In genomic region chr5:35924950-35925722, GRCh38 we compare ENCODE assay signal across 8 cellular contexts. TPM values are rescaled to one million over a fixed set of nuclear protein-coding genes. Genes with fewer than 3 reads are reported as not detected.
DNase-seq lines count a peak whose midpoint lies in the region; ATAC-seq, FAIRE-seq and TF ChIP-seq lines count a peak whose summit lies in the region.

No MANE protein-coding gene starts in this region.

- H3K9me1 ChIP-seq in keratinocyte (ENCODE audit: control insufficient read depth, extremely low read depth, insufficient read depth, low read length) = no peaks in the 10 kb centered on the region

- 0 out of 2 replicates have a peak overlapping the region, but pooled peaks have one; percentile 14 for H3K4me3 Mint-ChIP-seq in WTC11

- peak; percentile 89 for ATAC-seq in GM21576 (IDR thresholded peaks at IDR 0.05; ENCODE audit: unreplicated experiment)
- peak; percentile 85 for ATAC-seq in WTC11

- in situ Hi-C loops in T47D (cut with HindIII; ENCODE audit: low pct_unique_long_range_greater_than_20kb, low sequenced_read_pairs) = no loop called here

- peaks cover 10% of the 10 kb centered on the region for H3K4me1 Mint-ChIP-seq in WTC11

- H3K36me3 Mint-ChIP-seq in WTC11 = no peaks in the 10 kb centered on the region

- H3K9ac ChIP-seq in keratinocyte (ENCODE audit: control insufficient read depth, extremely low read depth, insufficient read depth, low read length) = no peak overlapping the region

- peak overlapping the region; percentile 22 for H3K4me2 ChIP-seq in keratinocyte (ENCODE audit: control insufficient read depth, extremely low read depth, insufficient read depth, low read depth, low read length)

- H3K9me3 Mint-ChIP-seq in WTC11 = peaks cover 4% of the 10 kb centered on the region; the same call in 1 of the 2 replicates

- POLR2A ChIA-PET in WTC11 (lab: Charles Lee) = no interaction called here

- H3K4me3 ChIP-seq in keratinocyte (ENCODE audit: control insufficient read depth in 2 of 3, extremely low read depth in 1 of 3, insufficient read depth in 2 of 3, low read depth in 1 of 3, low read length in 3 of 3) = no peak overlapping the region

- H3K4me1 ChIP-seq in keratinocyte (ENCODE audit: control insufficient read depth, extremely low read depth, insufficient read depth, low read length) = peaks cover 10% of the 10 kb centered on the region

- H3K27me3 Mint-ChIP-seq in WTC11 (ENCODE audit: low read depth) = peaks cover 83% of the 10 kb centered on the region

- no peak overlapping the region for H3K27ac Mint-ChIP-seq in WTC11

- CTCF ChIA-PET in WTC11 (lab: Charles Lee) = interaction anchor here (0.6 to 3.3 kb wide), 24 partner anchors 9 to 489 kb away, joined by 3 to 52 read pairs (median 4); partner anchors contain the start of genes CAPSL, SPEF2 and UGT3A1

- no peak; the same call in 1 of the 2 replicates for TF ChIP-seq CTCF in WTC11 (IDR thresholded peaks at IDR 0.05)
- TF ChIP-seq CTCF in keratinocyte (optimal IDR thresholded peaks at IDR 0.05 in 1 of 3, IDR thresholded peaks at IDR 0.05 in 1 of 3, conservative IDR thresholded peaks at IDR 0.05 in 1 of 3; ENCODE audit: extremely low read depth in 1 of 3, insufficient read depth in 2 of 3, low read length in 3 of 3) = peak; percentile 80 to 99 (median 88)

- no peaks in the 10 kb centered on the region for H3K36me3 ChIP-seq in keratinocyte (ENCODE audit: control insufficient read depth in 2 of 2, extremely low read depth in 1 of 2, insufficient read depth in 2 of 2, low read length in 2 of 2)

- dilution Hi-C loops in keratinocyte (cut with MboI; ENCODE audit: extremely low pct_ligation_motif_present, low sequenced_read_pairs) = no loop called here

- no peaks in the 10 kb centered on the region for H4K20me1 ChIP-seq in keratinocyte (ENCODE audit: control insufficient read depth, extremely low read depth, insufficient read depth, low read length)

- no peak overlapping the region for H3K27ac ChIP-seq in keratinocyte (ENCODE audit: control insufficient read depth, insufficient read depth, low read length)

- no peaks in the 10 kb centered on the region for H3K9me3 ChIP-seq in keratinocyte (ENCODE audit: control insufficient read depth, low read depth, low read length)

- H2AFZ ChIP-seq in keratinocyte (ENCODE audit: control insufficient read depth, low read length) = peak overlapping the region; percentile 76

- DNase-seq in DMS114 treated with DMSO at 0.1 percent for 48 hours (lab: John Stamatoyannopoulos, UW; ENCODE audit: unreplicated experiment) (peak; percentile 24), NAMALWA (ENCODE audit: low spot score) (peak; percentile 63), WTC11 (ENCODE audit: low spot score) (peak; percentile 77), T47D (ENCODE audit: low read depth in 1 of 2, low spot score in 1 of 2) (peak; percentile 52 to 84), keratinocyte (ENCODE audit: low read depth, low spot score) (no peak), NCI-H510A treated with DMSO at 0.1 percent for 48 hours (lab: John Stamatoyannopoulos, UW) (no peak)
- DNase-seq in stimulated activated CD4-positive, alpha-beta T cell treated with anti-CD3 and anti-CD28 coated beads, Interleukin-2, amount 100 ng/mL, for 24 hours = peak; percentile 86 to 88

- peak; percentile 62 for FAIRE-seq in keratinocyte (lab: Jason Lieb, UNC)

- H3K27me3 ChIP-seq in keratinocyte (ENCODE audit: control insufficient read depth, extremely low read depth, insufficient read depth, low read length) = peaks cover 5% of the 10 kb centered on the region

- no peaks in the 10 kb centered on the region for H3K79me2 ChIP-seq in keratinocyte (ENCODE audit: control insufficient read depth, insufficient read depth, low read length)

TF ChIP-seq in WTC11, 78 proteins besides CTCF, POLR2A, EP300 and RAD21 (continues in another document):
- TF ChIP-seq NFE2L1 (CRISPR knock-in tag; IDR thresholded peaks at IDR 0.05) (0 out of 2 replicates have a peak, but pooled peaks have one; percentile 30), USF2 (CRISPR knock-in tag; IDR thresholded peaks at IDR 0.05) (peak; percentile 61), OVOL2 (CRISPR knock-in tag; IDR thresholded peaks at IDR 0.05; ENCODE audit: borderline replicate concordance) (no peak), FOXP4 (CRISPR knock-in tag; IDR thresholded peaks at IDR 0.05) (0 out of 2 replicates have a peak, but pooled peaks have one; percentile 38), FOXJ3 (CRISPR knock-in tag; IDR thresholded peaks at IDR 0.05; ENCODE audit: borderline replicate concordance) (no peak), USF1 (CRISPR knock-in tag; IDR thresholded peaks at IDR 0.05) (peak; percentile 58; the same call in 1 of the 2 replicates), GABPB1 (CRISPR knock-in tag; IDR thresholded peaks at IDR 0.05) (no peak), FOXP1 (CRISPR knock-in tag; IDR thresholded peaks at IDR 0.05; ENCODE audit: borderline replicate concordance) (peak; percentile 63; the same call in 1 of the 2 replicates), ZBTB43 (CRISPR knock-in tag; IDR thresholded peaks at IDR 0.05) (no peak), ZNF138 (CRISPR knock-in tag; conservative IDR thresholded peaks at IDR 0.05) (no peak), IRF2 (CRISPR knock-in tag; IDR thresholded peaks at IDR 0.05; ENCODE audit: borderline replicate concordance, low read depth) (no peak), MAX (CRISPR knock-in tag; IDR thresholded peaks at IDR 0.05) (peak; percentile 85), ZNF219 (CRISPR knock-in tag; IDR thresholded peaks at IDR 0.05; ENCODE audit: borderline replicate concordance) (peak; percentile 41; the same call in 1 of the 2 replicates)

RNA-seq across cellular contexts. Expression of gene CAPSL, which starts 13.3 kb away (rescaled TPM):
- total RNA-seq in WTC11 (2021) = not detected in 3 replicates
- polyA plus RNA-seq in keratinocyte = not detected in 3 replicates
- not detected for polyA plus RNA-seq in keratinocyte (2011; ENCODE audit: low read depth)
- not detected in 2 replicates for polyA plus RNA-seq in keratinocyte (2011; cell fraction: cytosol; rRNA removed)
- polyA plus RNA-seq in keratinocyte (2011; cell fraction: nucleus; rRNA removed) = not detected in 2 replicates
- polyA plus RNA-seq in keratinocyte (2012; ENCODE audit: low replicate concordance) = not detected in 2 replicates
- not detected in 3 replicates for polyA minus RNA-seq in keratinocyte
- polyA minus RNA-seq in keratinocyte (2011; cell fraction: cytosol; rRNA and poly(A)+ RNA removed) = not detected
- polyA minus RNA-seq in keratinocyte (2011; cell fraction: nucleus; rRNA and poly(A)+ RNA removed) = not detected in 2 replicates

Comparison
In these comparisons a context has a peak if more than half of its experiments do, and no peak if none do; other contexts are left out.
1. DNase-seq: peak in DMS114 treated with DMSO at 0.1 percent for 48 hours (single experiment), NAMALWA (single experiment), WTC11 (single experiment), T47D (2 of 2) and stimulated activated CD4-positive, alpha-beta T cell treated with anti-CD3 and anti-CD28 coated beads, Interleukin-2, amount 100 ng/mL, for 24 hours (2 of 2); none in keratinocyte (single experiment) and NCI-H510A treated with DMSO at 0.1 percent for 48 hours (single experiment).